In genomic region chr16:68200120-68200783, GRCh38 we compare ENCODE assay signal across 12 cellular contexts. TPM values are rescaled to one million over a fixed set of nuclear protein-coding genes. Genes with fewer than 3 reads are reported as not detected.
DNase-seq lines count a peak whose midpoint lies in the region; ATAC-seq and TF ChIP-seq lines count a peak whose summit lies in the region.
"Had no signal": no experiment of that assay in that cellular context is flagged by ENCODE, and none has a peak within 500 bp of the region (broad histone marks: within the 10 kb centered on the region; RNA-seq: fewer than 3 reads in every experiment).

No MANE protein-coding gene starts in this region.

- H2AFZ ChIP-seq in fibroblast of lung (ENCODE audit: low read length): no peak overlapping the region

- H3K4me1 ChIP-seq in fibroblast of lung (ENCODE audit: control insufficient read depth, extremely low read depth, insufficient read depth, low read length): peaks cover 2% of the 10 kb centered on the region
- no peaks in the 10 kb centered on the region for H3K4me1 ChIP-seq in thyroid gland

- H3K27me3 Mint-ChIP-seq in activated T-cell treated with anti-CD3 and anti-CD28 coated beads, Interleukin-2, amount 50 U/mL, for 24 hours: no peaks in the 10 kb centered on the region
- no peaks in the 10 kb centered on the region for H3K27me3 Mint-ChIP-seq in stimulated activated naive B cell treated with anti-CD40 and anti-IgM and Interleukin-4, amounts not matched to agents 10 μg/mL and 1 μg/mL and 100 μg/mL, for 72 hours

- peak overlapping the region; percentile 64 for H3K27ac Mint-ChIP-seq in activated T-cell treated with anti-CD3 and anti-CD28 coated beads, Interleukin-2, amount 50 U/mL, for 24 hours
- peak overlapping the region; percentile 56 for H3K27ac Mint-ChIP-seq in stimulated activated naive B cell treated with anti-CD40 and anti-IgM and Interleukin-4, amounts not matched to agents 10 μg/mL and 1 μg/mL and 100 μg/mL, for 72 hours

- TF ChIP-seq CTCF in fibroblast of lung (conservative IDR thresholded peaks at IDR 0.05 in 1 of 2, IDR thresholded peaks at IDR 0.05 in 1 of 2; ENCODE audit: low read depth in 1 of 2, low read length in 2 of 2): no peak
- TF ChIP-seq CTCF in thyroid gland (IDR thresholded peaks at IDR 0.05): no peak

- no peak overlapping the region for H3K4me3 Mint-ChIP-seq in activated T-cell treated with anti-CD3 and anti-CD28 coated beads, Interleukin-2, amount 50 U/mL, for 24 hours
- H3K4me3 Mint-ChIP-seq in stimulated activated naive B cell treated with anti-CD40 and anti-IgM and Interleukin-4, amounts not matched to agents 10 μg/mL and 1 μg/mL and 100 μg/mL, for 72 hours: no peak overlapping the region

- ATAC-seq in SK-N-SH treated with all-trans-retinoic acid at 6 μM for 48 hours (peak; percentile 61), HG03460 (IDR thresholded peaks at IDR 0.05; ENCODE audit: unreplicated experiment) (no peak)
- ATAC-seq in stimulated activated naive B cell treated with anti-CD40 and anti-IgM and Interleukin-4, amounts not matched to agents 10 μg/mL and 1 μg/mL and 100 μg/mL, for 72 hours (replicated peaks): peak; percentile 56 to 82

- 68 to 73% methylated on average over 3 of the region's 3 CpGs for WGBS in thyroid gland, 2 donors

- no peak for DNase-seq in activated T-cell treated with anti-CD3 and anti-CD28 coated beads, Interleukin-2, amount 50 U/mL, for 24 hours
- DNase-seq in activated T-cell treated with anti-CD3 and anti-CD28 coated beads, Interleukin-2, amount 50 U/mL, for 1 hour: no peak
- DNase-seq in fibroblast of lung (ENCODE audit: low read depth in 2 of 2) (peak; percentile 41 to 51), Ammon's horn (ENCODE audit: low spot score) (no peak), thyroid gland (no peak)
- no peak for DNase-seq in stimulated activated naive B cell treated with anti-CD40 and anti-IgM and Interleukin-4, amounts not matched to agents 10 μg/mL and 1 μg/mL and 100 μg/mL, for 72 hours
- DNase-seq: glutamatergic neuron; H7; NCI-H2081; stimulated activated CD4-positive, alpha-beta T cell treated with anti-CD3 and anti-CD28 coated beads, Interleukin-2, amount 100 ng/mL, for 24 hours had no signal

- H3K4me3 ChIP-seq in fibroblast of lung (replicated peaks in 1 of 4; ENCODE audit: control extremely low read depth in 1 of 4, insufficient read depth in 1 of 4, low read depth in 3 of 4, low read length in 4 of 4) (no peak overlapping the region), thyroid gland (replicated peaks in 1 of 3) (no peak overlapping the region)

- peaks cover 26% of the 10 kb centered on the region for H3K4me1 Mint-ChIP-seq in activated T-cell treated with anti-CD3 and anti-CD28 coated beads, Interleukin-2, amount 50 U/mL, for 24 hours (ENCODE audit: low read depth)
- H3K4me1 Mint-ChIP-seq in stimulated activated naive B cell treated with anti-CD40 and anti-IgM and Interleukin-4, amounts not matched to agents 10 μg/mL and 1 μg/mL and 100 μg/mL, for 72 hours: peaks cover 5 to 15% of the 10 kb centered on the region in 2 donors

- TF ChIP-seq POLR2A in thyroid gland (IDR thresholded peaks at IDR 0.05): no peak

- H4K20me1 ChIP-seq in fibroblast of lung (ENCODE audit: control insufficient read depth, extremely low read depth, insufficient read depth, low read length): no peaks in the 10 kb centered on the region

- H3K36me3 ChIP-seq in fibroblast of lung (ENCODE audit: control insufficient read depth, insufficient read depth, low read length) (no peaks in the 10 kb centered on the region), thyroid gland (peaks cover 0 to 3% of the 10 kb centered on the region in 2 donors)

- intact Hi-C loops in thyroid gland (cut with DNase I): no loop called here

- no peak overlapping the region for H3K27ac ChIP-seq in fibroblast of lung (ENCODE audit: insufficient read depth, low read length)
- no peak overlapping the region for H3K27ac ChIP-seq in thyroid gland

- no peak overlapping the region for H3K9ac ChIP-seq in fibroblast of lung (ENCODE audit: insufficient read depth, low read length)

- no peaks in the 10 kb centered on the region for H3K27me3 ChIP-seq in fibroblast of lung (ENCODE audit: control insufficient read depth, insufficient read depth, low read length)
- no peaks in the 10 kb centered on the region for H3K27me3 ChIP-seq in thyroid gland

- H3K79me2 ChIP-seq in fibroblast of lung (ENCODE audit: control insufficient read depth, insufficient read depth, low read length): no peaks in the 10 kb centered on the region

- peaks cover 37% of the 10 kb centered on the region for H3K36me3 Mint-ChIP-seq in activated T-cell treated with anti-CD3 and anti-CD28 coated beads, Interleukin-2, amount 50 U/mL, for 24 hours (ENCODE audit: low read depth)
- H3K36me3 Mint-ChIP-seq in stimulated activated naive B cell treated with anti-CD40 and anti-IgM and Interleukin-4, amounts not matched to agents 10 μg/mL and 1 μg/mL and 100 μg/mL, for 72 hours: peaks cover 15 to 19% of the 10 kb centered on the region in 2 donors

- no peak overlapping the region for H3K4me2 ChIP-seq in fibroblast of lung (ENCODE audit: extremely low read depth, insufficient read depth, low read length)

- H3K9me3 Mint-ChIP-seq in activated T-cell treated with anti-CD3 and anti-CD28 coated beads, Interleukin-2, amount 50 U/mL, for 24 hours: no peaks in the 10 kb centered on the region
- no peaks in the 10 kb centered on the region for H3K9me3 Mint-ChIP-seq in stimulated activated naive B cell treated with anti-CD40 and anti-IgM and Interleukin-4, amounts not matched to agents 10 μg/mL and 1 μg/mL and 100 μg/mL, for 72 hours

- H3K9me3 ChIP-seq in fibroblast of lung (ENCODE audit: control insufficient read depth, insufficient read depth, low read depth, low read length) (no peaks in the 10 kb centered on the region), thyroid gland (no peaks in the 10 kb centered on the region)

TF ChIP-seq in SK-N-SH treated with all-trans-retinoic acid at 6 μM for 48 hours, 23 proteins besides CTCF, POLR2A, EP300 and RAD21:
- TF ChIP-seq RARB (CRISPR knock-in tag; IDR thresholded peaks at IDR 0.05) (no peak), TCF4 (CRISPR knock-in tag; IDR thresholded peaks at IDR 0.05; ENCODE audit: borderline replicate concordance) (no peak), PATZ1 (CRISPR knock-in tag; IDR thresholded peaks at IDR 0.05; ENCODE audit: borderline replicate concordance) (no peak), ESRRG (CRISPR knock-in tag; IDR thresholded peaks at IDR 0.05) (no peak), ZNF70 (CRISPR knock-in tag; IDR thresholded peaks at IDR 0.05) (no peak), GLIS3 (CRISPR knock-in tag; IDR thresholded peaks at IDR 0.05) (no peak), OSR1 (CRISPR knock-in tag; IDR thresholded peaks at IDR 0.05) (no peak), PPARA (CRISPR knock-in tag; IDR thresholded peaks at IDR 0.05; ENCODE audit: borderline replicate concordance) (no peak), ZNF565 (CRISPR knock-in tag; conservative IDR thresholded peaks at IDR 0.05; ENCODE audit: low read depth) (no peak)
- TF ChIP-seq, protein P1, sequence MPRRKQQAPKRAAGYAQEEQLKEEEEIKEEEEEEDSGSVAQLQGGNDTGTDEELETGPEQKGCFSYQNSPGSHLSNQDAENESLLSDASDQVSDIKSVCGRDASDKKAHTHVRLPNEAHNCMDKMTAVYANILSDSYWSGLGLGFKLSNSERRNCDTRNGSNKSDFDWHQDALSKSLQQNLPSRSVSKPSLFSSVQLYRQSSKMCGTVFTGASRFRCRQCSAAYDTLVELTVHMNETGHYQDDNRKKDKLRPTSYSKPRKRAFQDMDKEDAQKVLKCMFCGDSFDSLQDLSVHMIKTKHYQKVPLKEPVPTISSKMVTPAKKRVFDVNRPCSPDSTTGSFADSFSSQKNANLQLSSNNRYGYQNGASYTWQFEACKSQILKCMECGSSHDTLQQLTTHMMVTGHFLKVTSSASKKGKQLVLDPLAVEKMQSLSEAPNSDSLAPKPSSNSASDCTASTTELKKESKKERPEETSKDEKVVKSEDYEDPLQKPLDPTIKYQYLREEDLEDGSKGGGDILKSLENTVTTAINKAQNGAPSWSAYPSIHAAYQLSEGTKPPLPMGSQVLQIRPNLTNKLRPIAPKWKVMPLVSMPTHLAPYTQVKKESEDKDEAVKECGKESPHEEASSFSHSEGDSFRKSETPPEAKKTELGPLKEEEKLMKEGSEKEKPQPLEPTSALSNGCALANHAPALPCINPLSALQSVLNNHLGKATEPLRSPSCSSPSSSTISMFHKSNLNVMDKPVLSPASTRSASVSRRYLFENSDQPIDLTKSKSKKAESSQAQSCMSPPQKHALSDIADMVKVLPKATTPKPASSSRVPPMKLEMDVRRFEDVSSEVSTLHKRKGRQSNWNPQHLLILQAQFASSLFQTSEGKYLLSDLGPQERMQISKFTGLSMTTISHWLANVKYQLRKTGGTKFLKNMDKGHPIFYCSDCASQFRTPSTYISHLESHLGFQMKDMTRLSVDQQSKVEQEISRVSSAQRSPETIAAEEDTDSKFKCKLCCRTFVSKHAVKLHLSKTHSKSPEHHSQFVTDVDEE (CRISPR knock-in tag; IDR thresholded peaks at IDR 0.05): no peak

RNA-seq across cellular contexts. Expression of gene ESRP2, which starts 35.7 kb away (rescaled TPM):
- total RNA-seq in fibroblast of lung (under 0.01 and 0.17 TPM in 2 replicates), thyroid gland (10 to 100 TPM; 42.9 to 86.9 (median 50.5) TPM)
- 0.08 and 0.10 TPM in 2 replicates for polyA plus RNA-seq in fibroblast of lung
- polyA plus RNA-seq in fibroblast of lung (2012): 0.03 and 0.12 TPM in 2 replicates
- polyA minus RNA-seq in fibroblast of lung (ENCODE audit: low replicate concordance): not detected in 2 replicates

RNA-seq across cellular contexts. Expression of gene PLA2G15, which starts 44.9 kb away (rescaled TPM):
- 14.9 and 28.7 TPM in 2 replicates for total RNA-seq in fibroblast of lung
- polyA plus RNA-seq in fibroblast of lung: 19.6 and 22.2 TPM in 2 replicates
- 21.6 and 22.2 TPM in 2 replicates for polyA plus RNA-seq in fibroblast of lung (2012)
- 42.2 and 49.7 TPM in 2 replicates for polyA minus RNA-seq in fibroblast of lung (ENCODE audit: low replicate concordance)
- total RNA-seq in thyroid gland: 10 to 100 TPM; 20.8 to 40.3 (median 38.4) TPM

Comparison
In these comparisons a context has a peak if more than half of its experiments do, and no peak if none do; other contexts are left out.
1. DNase-seq: peak in fibroblast of lung (2 of 2); none in activated T-cell treated with anti-CD3 and anti-CD28 coated beads, Interleukin-2, amount 50 U/mL, for 24 hours (single experiment), activated T-cell treated with anti-CD3 and anti-CD28 coated beads, Interleukin-2, amount 50 U/mL, for 1 hour (single experiment), stimulated activated naive B cell treated with anti-CD40 and anti-IgM and Interleukin-4, amounts not matched to agents 10 μg/mL and 1 μg/mL and 100 μg/mL, for 72 hours (single experiment), Ammon's horn (single experiment) and thyroid gland (0 of 2).
2. RNA of gene ESRP2, which starts 35.7 kb away (total RNA-seq): 42.9 to 86.9 TPM in thyroid gland; under 0.01 to 0.17 TPM in fibroblast of lung; every median in the first group is over 10 times any median in the second.